Comparison of ENCODE assay signal across 12 cellular contexts in genomic region chr6:168201383-168201782, GRCh38.
DNase-seq lines count a peak whose midpoint lies in the region; ATAC-seq and TF ChIP-seq lines count a peak whose summit lies in the region.
"Had no signal": no experiment of that assay in that cellular context is flagged by ENCODE, and none has a peak within 500 bp of the region (broad histone marks: within the 10 kb centered on the region; RNA-seq: fewer than 3 reads in every experiment).

No MANE protein-coding gene starts in this region.

- dilution Hi-C loops in mammary epithelial cell (cut with HindIII; ENCODE audit: low sequenced_read_pairs): no loop called here

- DNase-seq in MCF 10A (ENCODE audit: unreplicated experiment) (peak; percentile 13), mammary epithelial cell (no peak), SW480 (ENCODE audit: low spot score) (peak; percentile 51), left colon (peak in 1 of 2 donors; percentile 42), NCI-H1436 (lab: John Stamatoyannopoulos, UW) (no peak), Karpas-422 (no peak)
- DNase-seq in activated CD4-positive, alpha-beta T cell treated with anti-CD3 and anti-CD28 coated beads for 4 hours: no peak
- DNase-seq: heart right ventricle, NCI-H146 had no signal

- CTCF ChIA-PET in MCF 10A (lab: Yijun Ruan, JAX): no interaction called here
- CTCF ChIA-PET in mammary epithelial cell (lab: Charles Lee; ENCODE audit: low non-redundant PET): no interaction called here

- H3K79me2 ChIP-seq in mammary epithelial cell (ENCODE audit: insufficient read depth, low read length): no peaks in the 10 kb centered on the region
- no peaks in the 10 kb centered on the region for H3K79me2 ChIP-seq in Karpas-422 (ENCODE audit: low read length)

- H3K9me3 Mint-ChIP-seq in MCF 10A (ENCODE audit: unreplicated experiment): no peaks in the 10 kb centered on the region

- no peaks in the 10 kb centered on the region for H3K9me2 ChIP-seq in Karpas-422 (replicated peaks; ENCODE audit: insufficient read depth, low read length)

- H3K27ac Mint-ChIP-seq in MCF 10A (ENCODE audit: low read depth, unreplicated experiment): no peak overlapping the region
- H3K27ac Mint-ChIP-seq: activated naive CD8-positive, alpha-beta T cell; memory B cell had no signal

- H3K27ac ChIP-seq in mammary epithelial cell (ENCODE audit: insufficient read depth, low read depth, low read length): no peak overlapping the region
- no peak overlapping the region for H3K27ac ChIP-seq in Karpas-422 (ENCODE audit: low read length)
- H3K27ac ChIP-seq: heart right ventricle had no signal

- no peak overlapping the region for H3K4me3 Mint-ChIP-seq in MCF 10A (ENCODE audit: unreplicated experiment)
- H3K4me3 Mint-ChIP-seq: activated naive CD8-positive, alpha-beta T cell; memory B cell had no signal

- peaks cover 29% of the 10 kb centered on the region for H3K9me3 ChIP-seq in mammary epithelial cell (replicated peaks; ENCODE audit: insufficient read depth, low read length)
- H3K9me3 ChIP-seq in Karpas-422 (ENCODE audit: low read length): no peaks in the 10 kb centered on the region

- H2AFZ ChIP-seq in mammary epithelial cell (ENCODE audit: low read depth, low read length): no peak overlapping the region
- no peak overlapping the region for H2AFZ ChIP-seq in Karpas-422 (ENCODE audit: low read length)

- H3K36me3 Mint-ChIP-seq in MCF 10A (ENCODE audit: insufficient read depth, unreplicated experiment): no peaks in the 10 kb centered on the region
- H3K36me3 Mint-ChIP-seq: activated naive CD8-positive, alpha-beta T cell; memory B cell had no signal

- H3K4me2 ChIP-seq in mammary epithelial cell (ENCODE audit: insufficient read depth, low read depth, low read length) (no peak overlapping the region), Karpas-422 (ENCODE audit: low read depth, low read length, poor library complexity, severe bottlenecking) (no peak overlapping the region)

- H3K9ac ChIP-seq in mammary epithelial cell (ENCODE audit: insufficient read depth, low read length) (no peak overlapping the region), Karpas-422 (ENCODE audit: low read length) (no peak overlapping the region)

- H3K4me3 ChIP-seq in mammary epithelial cell (replicated peaks in 1 of 3; ENCODE audit: insufficient read depth in 1 of 3, low read depth in 2 of 3, low read length in 3 of 3) (no peak overlapping the region), Karpas-422 (ENCODE audit: low read length) (no peak overlapping the region)
- H3K4me3 ChIP-seq: heart right ventricle had no signal

- H3K4me1 ChIP-seq in mammary epithelial cell (ENCODE audit: insufficient read depth, low read length) (no peaks in the 10 kb centered on the region), Karpas-422 (ENCODE audit: low read length) (no peaks in the 10 kb centered on the region)
- H3K4me1 ChIP-seq: heart right ventricle had no signal

- POLR2A ChIA-PET in MCF 10A (lab: Yijun Ruan, JAX): no interaction called here

- no peaks in the 10 kb centered on the region for H3K36me3 ChIP-seq in mammary epithelial cell (ENCODE audit: insufficient read depth, low read length)
- H3K36me3 ChIP-seq in Karpas-422 (ENCODE audit: insufficient read depth, low read length): no peaks in the 10 kb centered on the region
- H3K36me3 ChIP-seq: heart right ventricle had no signal

- TF ChIP-seq CTCF in MCF 10A (IDR thresholded peaks at IDR 0.05; ENCODE audit: unreplicated experiment): no peak
- TF ChIP-seq CTCF in mammary epithelial cell (conservative IDR thresholded peaks at IDR 0.05 in 1 of 2, IDR thresholded peaks at IDR 0.05 in 1 of 2; ENCODE audit: extremely low read depth in 1 of 2, insufficient read depth in 1 of 2, low read depth in 1 of 2, low read length in 2 of 2): no peak

- H3K27me3 ChIP-seq in mammary epithelial cell (ENCODE audit: insufficient read depth, low read length) (no peaks in the 10 kb centered on the region), Karpas-422 (ENCODE audit: low read length) (no peaks in the 10 kb centered on the region)

- intact Hi-C loops in MCF 10A (cut with micrococcal nuclease) (no loop called here), mammary epithelial cell (cut with micrococcal nuclease) (no loop called here), left colon (cut with DNase I, micrococcal nuclease) (no loop called here)

- ATAC-seq in left colon: peak; percentile 67
- no peak for ATAC-seq in HG03432 (IDR thresholded peaks at IDR 0.05; ENCODE audit: unreplicated experiment)
- ATAC-seq: heart right ventricle had no signal

- no peaks in the 10 kb centered on the region for H3K4me1 Mint-ChIP-seq in MCF 10A (ENCODE audit: insufficient read depth, unreplicated experiment)
- H3K4me1 Mint-ChIP-seq: memory B cell had no signal

- BruUV-seq in MCF 10A (replicated peaks; lab: Mats Ljungman, UMichigan): no TSS peak
- BruUV-seq in mammary epithelial cell (replicated peaks; lab: Mats Ljungman, UMichigan): no TSS peak

- WGBS in mammary epithelial cell (ENCODE audit: low coverage, missing lambda C conversion rate): 78% methylated on average over 4 of the region's 7 CpGs

- H3K27me3 Mint-ChIP-seq in MCF 10A (ENCODE audit: insufficient read depth, unreplicated experiment): peaks cover 30% of the 10 kb centered on the region
- H3K27me3 Mint-ChIP-seq: memory B cell had no signal

- in situ Hi-C loops in mammary epithelial cell (cut with MboI; ENCODE audit: low sequenced_read_pairs in 2 of 2): no loop called here

- H4K20me1 ChIP-seq in mammary epithelial cell (ENCODE audit: insufficient read depth, low read length): no peaks in the 10 kb centered on the region
- H4K20me1 ChIP-seq in Karpas-422 (ENCODE audit: insufficient read depth, low read depth, low read length): no peaks in the 10 kb centered on the region

Comparison
In these comparisons a context has a peak if more than half of its experiments do, and no peak if none do; other contexts are left out.
1. DNase-seq: peak in MCF 10A (single experiment) and SW480 (single experiment); none in mammary epithelial cell (single experiment), NCI-H1436 (single experiment), activated CD4-positive, alpha-beta T cell treated with anti-CD3 and anti-CD28 coated beads for 4 hours (0 of 2) and Karpas-422 (single experiment).